ENCODE assay signal across 1 cellular context in the genomic region with DNA sequence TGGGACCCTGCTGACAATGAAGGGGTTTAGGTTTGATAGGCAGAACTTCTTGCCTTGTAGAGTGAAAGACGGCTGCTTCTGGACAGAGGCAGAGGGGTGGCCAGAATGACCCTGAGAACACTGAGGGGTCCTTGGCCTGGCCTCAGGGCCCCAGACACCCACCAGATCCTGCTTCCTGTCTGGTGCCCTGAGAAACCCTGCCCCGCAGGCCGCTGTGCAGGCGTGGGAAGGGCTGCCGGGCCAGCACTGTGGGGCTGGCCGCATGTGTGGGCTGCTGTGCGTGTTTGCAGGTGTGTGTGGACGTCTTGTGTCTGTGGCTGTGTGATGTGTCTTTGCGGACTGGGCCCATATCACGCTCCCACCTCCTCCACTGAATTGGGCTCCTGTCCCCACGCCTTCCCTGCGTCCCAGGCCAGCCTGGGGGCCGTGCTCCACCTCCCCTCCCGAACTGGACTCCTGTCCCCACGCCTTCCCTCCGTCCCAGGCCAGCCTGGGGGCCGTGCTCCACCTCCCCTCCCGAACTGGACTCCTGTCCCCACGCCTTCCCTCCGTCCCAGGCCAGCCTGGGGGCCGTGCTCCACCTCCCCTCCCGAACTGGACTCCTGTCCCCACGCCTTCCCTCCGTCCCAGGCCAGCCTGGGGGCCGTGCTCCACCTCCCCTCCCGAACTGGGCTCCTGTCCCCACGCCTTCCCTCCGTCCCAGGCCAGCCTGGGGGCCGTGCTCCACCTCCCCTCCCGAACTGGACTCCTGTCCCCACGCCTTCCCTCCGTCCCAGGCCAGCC.
TF ChIP-seq lines count a peak whose summit lies in the region.

No MANE protein-coding gene starts in this region.

TF ChIP-seq in liver, 16 proteins besides CTCF, POLR2A, EP300 and RAD21:
- TF ChIP-seq RXRA (IDR thresholded peaks at IDR 0.05): peak; percentile 32 to 52
- TF ChIP-seq SP1 (IDR thresholded peaks at IDR 0.05): peak; percentile 81
- TF ChIP-seq YY1 (IDR thresholded peaks at IDR 0.05): peak; percentile 54
- peak; percentile 36 to 66 for TF ChIP-seq HNF4A (conservative IDR thresholded peaks at IDR 0.05)
- peak in 1 of 2 donors; percentile 41 for TF ChIP-seq EGR1 (IDR thresholded peaks at IDR 0.05; ENCODE audit: low read depth in 2 of 2)
TF ChIP-seq in liver: peak in this region for 5; not testable (repeated sequence) for 11.
